In the genomic region with DNA sequence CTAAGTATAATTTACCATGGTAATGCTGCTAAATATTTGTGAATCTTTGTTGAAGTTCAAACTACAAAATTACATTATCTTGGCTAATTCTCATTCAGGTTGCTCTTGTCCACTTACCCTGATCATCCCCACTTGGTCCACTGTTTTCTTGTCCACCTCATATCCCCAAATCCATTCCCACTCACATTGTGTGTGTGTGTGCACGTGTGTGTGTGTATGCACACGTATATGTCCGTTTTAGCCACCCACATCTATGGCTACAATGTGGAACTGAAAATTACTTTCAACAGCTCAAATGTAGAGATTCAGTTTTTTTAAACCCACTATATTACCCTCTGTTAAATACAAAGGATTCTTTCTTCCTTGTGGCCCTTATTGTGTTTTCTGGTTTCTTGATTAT, we compare ENCODE assay signal across 26 cellular contexts.
"Had no signal": no experiment of that assay in that cellular context is flagged by ENCODE, and none has a peak within 500 bp of the region (broad histone marks: within the 10 kb centered on the region; RNA-seq: fewer than 3 reads in every experiment).

No MANE protein-coding gene starts in this region.

- H3K9me3 ChIP-seq: colonic mucosa, esophagus squamous epithelium, gastrocnemius medialis, heart right ventricle, left lung, lower lobe of right lung, mucosa of descending colon had no signal

- ATAC-seq: effector memory CD8-positive, alpha-beta T cell; esophagus mucosa; gastrocnemius medialis; heart right ventricle; left cardiac atrium; left lung; left ventricle myocardium superior; lower lobe of right lung; mucosa of descending colon had no signal

- FAIRE-seq: endometrium, islet of Langerhans, keratinocyte had no signal

- H3K27ac ChIP-seq: colonic mucosa, epithelial cell of prostate, esophagus squamous epithelium, gastrocnemius medialis, heart right ventricle, left lung, lower lobe of right lung had no signal

- H3K4me1 ChIP-seq: colonic mucosa, left lung had no signal

- H3K4me3 ChIP-seq: colonic mucosa, esophagus squamous epithelium, gastrocnemius medialis, heart right ventricle, left lung, lower lobe of right lung, mucosa of descending colon had no signal

- DNase-seq: colonic mucosa; cortex of kidney; effector CD8-positive, alpha-beta T cell; effector memory CD8-positive, alpha-beta T cell; endodermal cell; erythroblast; esophagus squamous epithelium; foreskin fibroblast; foreskin melanocyte; gastrocnemius medialis; glutamatergic neuron; head of caudate nucleus; heart right ventricle; hippocampal formation; left cardiac atrium; left lung; left ventricle myocardium superior; lower lobe of right lung; mesenchymal stem cell; mucosa of descending colon; naive B cell had no signal

- H3K36me3 ChIP-seq: colonic mucosa, esophagus squamous epithelium, gastrocnemius medialis, heart right ventricle, left lung, lower lobe of right lung had no signal
